8 cellular contexts compared by ENCODE assay signal in genomic region chr3:150721285-150722130, GRCh38. TPM values are rescaled to one million over a fixed set of nuclear protein-coding genes. Genes with fewer than 3 reads are reported as not detected.
DNase-seq lines count a peak whose midpoint lies in the region; ATAC-seq and TF ChIP-seq lines count a peak whose summit lies in the region.

No MANE protein-coding gene starts in this region.

- H3K9me3 ChIP-seq in adrenal gland (replicated peaks in 1 of 3) (no peaks in the 10 kb centered on the region), right atrium auricular region (no peaks in the 10 kb centered on the region), gastrocnemius medialis (no peaks in the 10 kb centered on the region)

- peak; percentile 80 to 97 (median 90) for TF ChIP-seq CTCF in adrenal gland (IDR thresholded peaks at IDR 0.05)
- TF ChIP-seq CTCF in right atrium auricular region (IDR thresholded peaks at IDR 0.05) = peak; percentile 73 to 88
- TF ChIP-seq CTCF in gastrocnemius medialis (IDR thresholded peaks at IDR 0.05 in 4 of 5, conservative IDR thresholded peaks at IDR 0.05 in 1 of 5) = peak; percentile 80 to 87 (median 82)

- H3K27me3 ChIP-seq in adrenal gland (no peaks in the 10 kb centered on the region), right atrium auricular region (no peaks in the 10 kb centered on the region), gastrocnemius medialis (no peaks in the 10 kb centered on the region)

- H3K27ac ChIP-seq in adrenal gland (peak overlapping the region in 4 of 5 donors; percentile 6 to 84 (median 49)), right atrium auricular region (no peak overlapping the region), gastrocnemius medialis (no peak overlapping the region)

- TF ChIP-seq POLR2A in adrenal gland (IDR thresholded peaks at IDR 0.05) = no peak
- no peak for TF ChIP-seq POLR2A in gastrocnemius medialis (IDR thresholded peaks at IDR 0.05)

- H3K4me3 ChIP-seq in adrenal gland (peak overlapping the region in 1 of 4 donors; percentile 13), right atrium auricular region (no peak overlapping the region), gastrocnemius medialis (no peak overlapping the region)

- DNase-seq in CD1c-positive myeloid dendritic cell (ENCODE audit: extremely low spot score) (peak; percentile 77), NCI-H446 treated with DMSO at 0.1 percent for 48 hours (lab: John Stamatoyannopoulos, UW) (peak; percentile 64), adrenal gland (peak in 1 of 7 donors; percentile 28), right atrium auricular region (ENCODE audit: low spot score) (no peak), gastrocnemius medialis (no peak)
- DNase-seq in activated CD4-positive, alpha-beta T cell treated with anti-CD3 and anti-CD28 coated beads, Interleukin-2, amount 50 U/mL, for 1 hour = no peak

- intact Hi-C loops in adrenal gland (cut with DNase I) = loop anchor here (5.0 to 10.0 kb wide), 3 partner anchors 46 to 143 kb away; no protein-coding TSS in a partner anchor
- intact Hi-C loops in gastrocnemius medialis (cut with DNase I; ENCODE audit: low total_unique reads) = loop anchor here (1.0 to 2.0 kb wide), 3 partner anchors 69 to 425 kb away; no protein-coding TSS in a partner anchor

- 8 to 12% (median 9%) methylated on average over 12 to 13 of the region's 13 CpGs for WGBS in adrenal gland, 4 donors

- peak; percentile 72 for ATAC-seq in GM19023 (IDR thresholded peaks at IDR 0.05; ENCODE audit: unreplicated experiment)
- ATAC-seq in HG03439 (IDR thresholded peaks at IDR 0.05; ENCODE audit: unreplicated experiment) = peak; percentile 77
- peak; percentile 86 to 87 for ATAC-seq in gastrocnemius medialis

- in situ Hi-C loops in gastrocnemius medialis (cut with MboI; ENCODE audit: low sequenced_read_pairs in 4 of 4) = loop anchor here in 3 of 4 donors (5.0 to 10.0 kb wide), 4 partner anchors 63 to 423 kb away; no protein-coding TSS in a partner anchor

- no peaks in the 10 kb centered on the region for H3K36me3 ChIP-seq in adrenal gland (replicated peaks in 1 of 2)
- no peaks in the 10 kb centered on the region for H3K36me3 ChIP-seq in right atrium auricular region
- no peaks in the 10 kb centered on the region for H3K36me3 ChIP-seq in gastrocnemius medialis

- H3K4me1 ChIP-seq in adrenal gland (replicated peaks in 1 of 2) = peaks cover 7 to 9% of the 10 kb centered on the region in 2 donors
- H3K4me1 ChIP-seq in right atrium auricular region = peaks cover 0 to 8% of the 10 kb centered on the region in 2 donors
- no peaks in the 10 kb centered on the region for H3K4me1 ChIP-seq in gastrocnemius medialis

RNA-seq across cellular contexts. Expression of gene ERICH6, which starts 17.8 kb away (rescaled TPM):
- total RNA-seq in adrenal gland (under 1 TPM in 3 of 8 donors, not detected in 5; 0.46 to 0.55 (median 0.47) TPM), right atrium auricular region (not detected), gastrocnemius medialis (not detected)
- not detected for polyA plus RNA-seq in adrenal gland

RNA-seq across cellular contexts. Expression of gene SIAH2, which starts 41.5 kb away (rescaled TPM):
- total RNA-seq in adrenal gland (100 to 1,000 TPM in 6 of 8 donors, 10 to 100 TPM in 2; 59.8 to 216 (median 121) TPM), right atrium auricular region (10 to 100 TPM; 14.8 to 30.0 TPM), gastrocnemius medialis (10 to 100 TPM; 10.9 to 25.6 (median 20.0) TPM)
- 10 to 100 TPM; 22.1 to 75.6 (median 24.3) TPM for polyA plus RNA-seq in adrenal gland

Comparison
In these comparisons a context has a peak if more than half of its experiments do, and no peak if none do; other contexts are left out.
1. DNase-seq: peak in CD1c-positive myeloid dendritic cell (single experiment) and NCI-H446 treated with DMSO at 0.1 percent for 48 hours (single experiment); none in right atrium auricular region (single experiment), gastrocnemius medialis (0 of 2) and activated CD4-positive, alpha-beta T cell treated with anti-CD3 and anti-CD28 coated beads, Interleukin-2, amount 50 U/mL, for 1 hour (single experiment).
2. H3K27ac ChIP-seq: peak in adrenal gland (4 of 5); none in right atrium auricular region (0 of 2) and gastrocnemius medialis (0 of 4).
3. Peak in every context shown above with its lines, with median percentiles within 50 percentile points of each other: ATAC-seq and CTCF ChIP-seq.